ENCODE assay signal across 19 cellular contexts in genomic region chrX:43679058-43679457, GRCh38.
"Had no signal": no experiment of that assay in that cellular context is flagged by ENCODE, and none has a peak within 500 bp of the region (broad histone marks: within the 10 kb centered on the region; RNA-seq: fewer than 3 reads in every experiment).

No MANE protein-coding gene starts in this region.

- DNase-seq: KBM-7, NCI-H1092, NCI-H1417 treated with DMSO at 0.1 percent for 48 hours, NCI-H146, NCI-H1694 treated with DMSO at 0.1 percent for 48 hours, NCI-H1930, NCI-H2107, NCI-H2171, NCI-H226, NCI-H510A, NCI-H524 treated with DMSO at 0.1 percent for 48 hours, NCI-H69, NCI-H774, Right ventricle myocardium superior, SJCRH30 had no signal

- H3K9me3 ChIP-seq: MG63, SJCRH30 had no signal

- H3K4me1 ChIP-seq: SJCRH30 had no signal

- H3K27me3 ChIP-seq: MG63, SJCRH30 had no signal

- H3K27ac ChIP-seq: HL-60, SJCRH30 had no signal

- FAIRE-seq: HTR-8/SVneo, RCC 7860 had no signal

- H3K36me3 ChIP-seq: MG63, SJCRH30 had no signal

- H3K4me3 ChIP-seq: MG63, SJCRH30 had no signal
